In the genomic region with DNA sequence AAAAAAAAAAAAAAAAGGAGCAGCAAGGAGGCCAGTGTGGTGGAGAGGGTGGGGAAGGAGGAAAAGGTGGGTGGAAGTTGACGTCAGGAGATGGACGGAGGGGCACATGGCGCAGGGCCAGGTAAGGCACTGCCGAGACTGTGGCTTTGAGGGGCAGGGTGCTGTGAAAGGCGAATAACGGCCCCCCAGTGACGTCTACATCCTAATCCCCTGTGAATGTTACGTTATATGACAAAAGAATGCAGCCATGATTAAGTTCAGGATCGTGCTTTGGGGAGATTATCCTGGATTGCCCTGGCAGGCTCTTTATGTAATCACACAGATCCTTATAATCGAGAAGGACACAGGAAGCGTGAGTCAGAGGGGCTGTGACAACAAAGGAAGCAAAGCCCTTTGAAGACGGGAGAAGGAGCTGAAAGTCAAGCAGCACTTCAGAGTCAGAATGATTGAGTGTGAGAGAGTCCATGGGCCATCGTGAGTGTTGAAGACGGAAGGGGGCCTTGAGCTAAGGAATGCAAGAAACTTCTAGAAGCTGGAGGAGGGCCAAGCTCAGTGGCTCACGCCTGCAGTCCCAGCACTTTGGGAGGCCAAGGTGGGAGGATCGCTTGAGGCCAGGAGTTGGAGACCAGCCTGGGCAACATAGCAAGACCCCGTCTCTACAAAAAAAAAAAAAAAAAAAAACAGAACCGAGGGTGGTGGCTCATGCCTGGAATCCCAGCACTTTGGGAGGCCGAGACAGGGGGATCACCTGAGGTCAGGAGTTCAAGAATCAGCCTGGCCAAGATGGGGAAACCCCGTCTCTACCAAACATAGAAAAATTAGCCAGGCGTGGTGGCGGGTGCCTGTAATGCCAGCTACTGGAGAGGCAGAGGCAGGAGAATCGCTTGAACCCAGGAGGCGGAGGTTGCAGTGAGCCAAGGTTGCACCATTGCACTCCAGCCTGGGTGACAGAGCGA, we compare ENCODE assay signal across 8 cellular contexts. TPM values are rescaled to one million over a fixed set of nuclear protein-coding genes. Genes with fewer than 3 reads are reported as not detected.
A peak's percentile ranks its signal among the peaks of the same experiment; 100 is the strongest.
DNase-seq lines count a peak whose midpoint lies in the region; ATAC-seq and TF ChIP-seq lines count a peak whose summit lies in the region.

No MANE protein-coding gene starts in this region.

- H3K36me3 ChIP-seq in OCI-LY3 (replicated peaks; ENCODE audit: low read depth, low read length): no peaks in the 10 kb centered on the region
- H3K36me3 ChIP-seq in esophagus (ENCODE audit: control insufficient read depth in 2 of 2, insufficient read depth in 2 of 2, low read length in 1 of 2): peaks cover 0 to 7% of the 10 kb centered on the region in 2 donors

- DNase-seq in DMS53 (lab: John Stamatoyannopoulos, UW) (peak; percentile 82), non-pigmented ciliary epithelial cell (ENCODE audit: low read depth) (peak; percentile 71), AML-193 (lab: John Stamatoyannopoulos, UW) (no peak), UCSD-AML1 (lab: John Stamatoyannopoulos, UW; ENCODE audit: unreplicated experiment) (no peak), germinal center (ENCODE audit: low spot score) (no peak)

- H3K27me3 ChIP-seq in OCI-LY3 (ENCODE audit: low read depth, low read length) (peaks cover 44% of the 10 kb centered on the region), esophagus (ENCODE audit: control insufficient read depth in 1 of 2, insufficient read depth in 2 of 2, low read length in 2 of 2) (no peaks in the 10 kb centered on the region)

- H3K4me2 ChIP-seq in OCI-LY3 (ENCODE audit: low read length): peak overlapping the region; percentile 57

- no peak overlapping the region for H2AFZ ChIP-seq in OCI-LY3 (ENCODE audit: low read depth, low read length)

- H3K4me1 ChIP-seq in OCI-LY3 (ENCODE audit: low read length): peaks cover 40% of the 10 kb centered on the region
- peaks cover 0 to 8% of the 10 kb centered on the region in 2 donors for H3K4me1 ChIP-seq in esophagus (ENCODE audit: control insufficient read depth in 2 of 2, insufficient read depth in 2 of 2, low read length in 1 of 2)

- H3K27ac ChIP-seq in OCI-LY3 (ENCODE audit: low read length) (no peak overlapping the region), esophagus (ENCODE audit: low read depth in 2 of 2, low read length in 1 of 2) (peak overlapping the region; percentile 32 to 77)

- peak overlapping the region; percentile 4 for H3K4me3 ChIP-seq in OCI-LY3 (ENCODE audit: low read length)
- H3K4me3 ChIP-seq in esophagus (ENCODE audit: low read depth in 1 of 2, low read length in 2 of 2): no peak overlapping the region

- no peak for TF ChIP-seq CTCF in OCI-LY3 (IDR thresholded peaks at IDR 0.05; ENCODE audit: low read depth, low read length)

- WGBS in esophagus, 2 donors: 32 to 37% methylated on average over 25 of the region's 25 CpGs

- no peaks in the 10 kb centered on the region for H3K79me2 ChIP-seq in OCI-LY3 (ENCODE audit: low read length)

- H3K9ac ChIP-seq in OCI-LY3 (ENCODE audit: low read length): no peak overlapping the region

- peaks cover 4% of the 10 kb centered on the region; the same call in 1 of the 2 replicates for H4K20me1 ChIP-seq in OCI-LY3 (ENCODE audit: insufficient read depth, low read length)

- H3K9me3 ChIP-seq in OCI-LY3 (ENCODE audit: insufficient read depth, low read length) (no peaks in the 10 kb centered on the region), esophagus (ENCODE audit: control insufficient read depth in 2 of 2, insufficient read depth in 1 of 2, low read depth in 1 of 2, low read length in 1 of 2) (no peaks in the 10 kb centered on the region)

- no peak for ATAC-seq in HG03039 (IDR thresholded peaks at IDR 0.05; ENCODE audit: unreplicated experiment)

RNA-seq across cellular contexts. Expression of gene CEACAM16, which starts 13.8 kb away (rescaled TPM):
- under 1 TPM in 1 of 2 donors, not detected in 1; 0.16 TPM for polyA plus RNA-seq in esophagus

RNA-seq across cellular contexts. Expression of gene CEACAM19, which starts 13.9 kb away (rescaled TPM):
- polyA plus RNA-seq in esophagus: 1 to 10 TPM; 5.6 to 7.5 TPM

RNA-seq across cellular contexts. Expression of gene PVR, which starts 41.5 kb away (rescaled TPM):
- 10 to 100 TPM in 1 of 2 donors, 1 to 10 TPM in 1; 9.5 to 10.2 TPM for polyA plus RNA-seq in esophagus

Comparison
In these comparisons a context has a peak if more than half of its experiments do, and no peak if none do; other contexts are left out.
1. DNase-seq: peak in DMS53 (single experiment) and non-pigmented ciliary epithelial cell (single experiment); none in AML-193 (0 of 2), UCSD-AML1 (single experiment) and germinal center (single experiment).